29 cellular contexts compared by ENCODE assay signal in genomic region chr3:171346582-171346981, GRCh38.
A peak's percentile ranks its signal among the peaks of the same experiment; 100 is the strongest.
DNase-seq lines count a peak whose midpoint lies in the region; ATAC-seq, FAIRE-seq and TF ChIP-seq lines count a peak whose summit lies in the region.
"Had no signal": no experiment of that assay in that cellular context is flagged by ENCODE, and none has a peak within 500 bp of the region (broad histone marks: within the 10 kb centered on the region; RNA-seq: fewer than 3 reads in every experiment).

No MANE protein-coding gene starts in this region.

- H3K4me3 ChIP-seq in GM12878 (no peak overlapping the region; the same call in 1 of the 2 replicates), keratinocyte (ENCODE audit: control insufficient read depth in 2 of 3, extremely low read depth in 1 of 3, insufficient read depth in 2 of 3, low read depth in 1 of 3, low read length in 3 of 3) (no peak overlapping the region), small intestine (ENCODE audit: low read depth in 1 of 2, low read length in 2 of 2) (no peak overlapping the region), MM.1S (ENCODE audit: low read length) (no peak overlapping the region)
- H3K4me3 ChIP-seq: coronary artery, pancreas, skin epidermis, thoracic aorta, uterus had no signal

- peaks cover 0 to 12% of the 10 kb centered on the region in 2 experiments; a peak in 1 of 4 replicates for H3K36me3 ChIP-seq in GM12878 (ENCODE audit: control insufficient read depth in 2 of 2, insufficient read depth in 2 of 2, low read length in 1 of 2)
- H3K36me3 ChIP-seq in keratinocyte (ENCODE audit: control insufficient read depth in 2 of 2, extremely low read depth in 1 of 2, insufficient read depth in 2 of 2, low read length in 2 of 2), result no peaks in the 10 kb centered on the region
- H3K36me3 ChIP-seq in small intestine (ENCODE audit: control insufficient read depth in 2 of 2, insufficient read depth in 2 of 2, low read length in 2 of 2), result no peaks in the 10 kb centered on the region
- H3K36me3 ChIP-seq in MM.1S (replicated peaks; ENCODE audit: insufficient read depth, low read length), result no peaks in the 10 kb centered on the region
- H3K36me3 ChIP-seq: brain microvascular endothelial cell, pancreas, thoracic aorta, uterus had no signal

- H3K9me2 ChIP-seq in MM.1S (replicated peaks; ENCODE audit: insufficient read depth, low read length), result no peaks in the 10 kb centered on the region

- H3K27me3 ChIP-seq in GM12878 (replicated peaks in 1 of 2; ENCODE audit: control insufficient read depth in 2 of 2, insufficient read depth in 2 of 2, low read length in 1 of 2), result no peaks in the 10 kb centered on the region
- no peaks in the 10 kb centered on the region for H3K27me3 ChIP-seq in keratinocyte (ENCODE audit: control insufficient read depth, extremely low read depth, insufficient read depth, low read length)
- no peaks in the 10 kb centered on the region for H3K27me3 ChIP-seq in small intestine (ENCODE audit: control insufficient read depth in 2 of 2, insufficient read depth in 2 of 2, low read length in 2 of 2)
- H3K27me3 ChIP-seq in MM.1S (replicated peaks; ENCODE audit: insufficient read depth, low read length), result no peaks in the 10 kb centered on the region
- H3K27me3 ChIP-seq: brain microvascular endothelial cell, pancreas, uterus had no signal

- SMC1A ChIA-PET in GM12878 (lab: Charles Lee; ENCODE audit: uncharacterized antibody, unreplicated experiment), result interaction anchor here (1.0 to 7.5 kb wide), 28 partner anchors 7 to 220 kb away, joined by 3 to 89 read pairs (median 8); partner anchors contain the start of gene TNIK

- in situ Hi-C loops in GM12878 (cut with MboI), result no loop called here

- H3K9me3 ChIP-seq in GM12878 (replicated peaks; ENCODE audit: control insufficient read depth, insufficient read depth, low read length) (peaks cover 15% of the 10 kb centered on the region), keratinocyte (ENCODE audit: control insufficient read depth, low read depth, low read length) (no peaks in the 10 kb centered on the region), small intestine (ENCODE audit: control insufficient read depth, low read depth) (no peaks in the 10 kb centered on the region), MM.1S (replicated peaks; ENCODE audit: insufficient read depth, low read length) (no peaks in the 10 kb centered on the region)
- H3K9me3 ChIP-seq: pancreas, thoracic aorta, uterus had no signal

- CTCF ChIA-PET in activated CD4-positive, alpha-beta memory T cell treated with anti-CD3 and anti-CD28 coated beads for 36 hours (lab: Charles Lee), result interaction anchor here (0.6 kb wide), 1 partner anchor 183 kb away, joined by 7 read pairs; no protein-coding TSS in a partner anchor
- CTCF ChIA-PET in activated CD4-positive, alpha-beta memory T cell treated with anti-CD3 and anti-CD28 coated beads, Interleukin-2, amount 10 ng/mL, durations not matched to agents 7 days and 5 days (lab: Charles Lee), result no interaction called here
- CTCF ChIA-PET in GM12878 (lab: Yijun Ruan, JAX), result interaction anchor here (0.7 to 2.0 kb wide), 9 partner anchors 15 to 482 kb away, joined by 3 to 5 read pairs (median 4); no protein-coding TSS in a partner anchor

- peak overlapping the region; percentile 94 for H3K27ac ChIP-seq in GM12878 (ENCODE audit: control insufficient read depth, insufficient read depth)
- H3K27ac ChIP-seq in keratinocyte (ENCODE audit: control insufficient read depth, insufficient read depth, low read length), result no peak overlapping the region
- H3K27ac ChIP-seq in small intestine (ENCODE audit: low read depth in 1 of 2, low read length in 1 of 2), result peak overlapping the region in 1 of 2 donors; percentile 41
- no peak overlapping the region for H3K27ac ChIP-seq in MM.1S (ENCODE audit: low read length)
- H3K27ac ChIP-seq: brain microvascular endothelial cell, pancreas, skin epidermis, uterus had no signal

- TF ChIP-seq RAD21 in GM12878 (IDR thresholded peaks at IDR 0.05; ENCODE audit: insufficient read depth, low read depth, low read length), result no peak

- H4K20me1 ChIP-seq in GM12878 (ENCODE audit: control insufficient read depth, insufficient read depth) (no peaks in the 10 kb centered on the region), keratinocyte (ENCODE audit: control insufficient read depth, extremely low read depth, insufficient read depth, low read length) (no peaks in the 10 kb centered on the region), MM.1S (ENCODE audit: insufficient read depth, low read length) (no peaks in the 10 kb centered on the region)

- POLR2A ChIA-PET in activated CD4-positive, alpha-beta memory T cell treated with anti-CD3 and anti-CD28 coated beads for 36 hours (lab: Charles Lee), result interaction anchor here (1.6 kb wide), 1 partner anchor 15 kb away, joined by 3 read pairs; no protein-coding TSS in a partner anchor
- POLR2A ChIA-PET in activated CD4-positive, alpha-beta memory T cell treated with anti-CD3 and anti-CD28 coated beads, Interleukin-2, amount 10 ng/mL, durations not matched to agents 7 days and 5 days (lab: Charles Lee), result no interaction called here
- POLR2A ChIA-PET in GM12878 (lab: Charles Lee), result interaction anchor here (0.6 to 2.7 kb wide), 14 partner anchors 7 to 125 kb away, joined by 3 to 13 read pairs (median 6); partner anchors contain the start of gene TNIK

- H3K4me1 ChIP-seq in GM12878 (ENCODE audit: control insufficient read depth, insufficient read depth, low read length) (peaks cover 69% of the 10 kb centered on the region), keratinocyte (ENCODE audit: control insufficient read depth, extremely low read depth, insufficient read depth, low read length) (peaks cover 32% of the 10 kb centered on the region), small intestine (ENCODE audit: control insufficient read depth in 2 of 2, insufficient read depth in 1 of 2, low read depth in 1 of 2, low read length in 1 of 2) (peaks cover 5 to 20% of the 10 kb centered on the region in 2 donors), MM.1S (ENCODE audit: low read length) (no peaks in the 10 kb centered on the region)
- H3K4me1 ChIP-seq: pancreas, uterus had no signal

- TF ChIP-seq EP300 in GM12878 (IDR thresholded peaks at IDR 0.05; ENCODE audit: borderline replicate concordance in 1 of 2, control insufficient read depth in 1 of 2, low read depth in 2 of 2, low read length in 2 of 2), result no peak

- H3K79me2 ChIP-seq in GM12878 (ENCODE audit: control insufficient read depth, insufficient read depth, low read length) (peaks cover 96% of the 10 kb centered on the region), keratinocyte (ENCODE audit: control insufficient read depth, insufficient read depth, low read length) (no peaks in the 10 kb centered on the region), MM.1S (ENCODE audit: low read length) (no peaks in the 10 kb centered on the region)

- peaks cover 8% of the 10 kb centered on the region for H3K9me3 Mint-ChIP-seq in activated CD4-positive, alpha-beta memory T cell treated with anti-CD3 and anti-CD28 coated beads for 36 hours
- H3K9me3 Mint-ChIP-seq in activated CD4-positive, alpha-beta memory T cell treated with anti-CD3 and anti-CD28 coated beads, Interleukin-2, amount 10 ng/mL, durations not matched to agents 7 days and 5 days, result peaks cover 13% of the 10 kb centered on the region
- H3K9me3 Mint-ChIP-seq: HFFc6 had no signal

- no peaks in the 10 kb centered on the region for H3K27me3 Mint-ChIP-seq in activated CD4-positive, alpha-beta memory T cell treated with anti-CD3 and anti-CD28 coated beads for 36 hours
- H3K27me3 Mint-ChIP-seq in activated CD4-positive, alpha-beta memory T cell treated with anti-CD3 and anti-CD28 coated beads, Interleukin-2, amount 10 ng/mL, durations not matched to agents 7 days and 5 days, result no peaks in the 10 kb centered on the region
- H3K27me3 Mint-ChIP-seq: activated CD4-positive, alpha-beta T cell treated with anti-CD3 and anti-CD28 coated beads, Interleukin-2, amount 10 ng/mL, durations not matched to agents 24 days and 14 days; naive thymus-derived CD4-positive, alpha-beta T cell had no signal

- no peaks in the 10 kb centered on the region for H3F3A ChIP-seq in MM.1S (ENCODE audit: insufficient read depth, low read length)

- no peak for TF ChIP-seq POLR2A in GM12878 (IDR thresholded peaks at IDR 0.05; ENCODE audit: low read depth, low read length)

- dilution Hi-C loops in keratinocyte (cut with MboI; ENCODE audit: extremely low pct_ligation_motif_present, low sequenced_read_pairs), result no loop called here

- RAD21 ChIA-PET in GM12878 (lab: Charles Lee; ENCODE audit: unreplicated experiment), result interaction anchor here (0.6 to 7.2 kb wide), 30 partner anchors 11 to 488 kb away, joined by 3 to 97 read pairs (median 7); no protein-coding TSS in a partner anchor

- intact Hi-C loops in activated CD4-positive, alpha-beta memory T cell treated with anti-CD3 and anti-CD28 coated beads for 36 hours (cut with micrococcal nuclease), result loop anchor here (2.0 to 5.0 kb wide), 2 partner anchors 79 to 114 kb away; partner anchors contain the start of gene TNIK
- intact Hi-C loops in GM12878 (cut with micrococcal nuclease; ENCODE audit: unreplicated experiment), result loop anchor here (2.0 to 10.0 kb wide), 4 partner anchors 62 to 218 kb away; no protein-coding TSS in a partner anchor

- no TSS peak for BruUV-seq in GM12878 (replicated peaks; lab: Mats Ljungman, UMichigan)

- ATAC-seq in GM12878, result no peak
- no peak for ATAC-seq in GM18873 (IDR thresholded peaks at IDR 0.05; ENCODE audit: low FRiP score, unreplicated experiment)

- peaks cover 60% of the 10 kb centered on the region for H3K4me1 Mint-ChIP-seq in activated CD4-positive, alpha-beta memory T cell treated with anti-CD3 and anti-CD28 coated beads for 36 hours (ENCODE audit: low read depth)
- H3K4me1 Mint-ChIP-seq in activated CD4-positive, alpha-beta memory T cell treated with anti-CD3 and anti-CD28 coated beads, Interleukin-2, amount 10 ng/mL, durations not matched to agents 7 days and 5 days, result peaks cover 15% of the 10 kb centered on the region

- H3K27ac Mint-ChIP-seq in activated CD4-positive, alpha-beta memory T cell treated with anti-CD3 and anti-CD28 coated beads for 36 hours, result peak overlapping the region; percentile 19
- H3K27ac Mint-ChIP-seq in activated CD4-positive, alpha-beta memory T cell treated with anti-CD3 and anti-CD28 coated beads, Interleukin-2, amount 10 ng/mL, durations not matched to agents 7 days and 5 days, result no peak overlapping the region
- H3K27ac Mint-ChIP-seq: activated CD4-positive, alpha-beta T cell treated with anti-CD3 and anti-CD28 coated beads, Interleukin-2, amount 10 ng/mL, durations not matched to agents 24 days and 14 days; endodermal cell had no signal

- H3K9me1 ChIP-seq in keratinocyte (ENCODE audit: control insufficient read depth, extremely low read depth, insufficient read depth, low read length), result no peaks in the 10 kb centered on the region

- no peak for DNase-seq in activated CD4-positive, alpha-beta memory T cell treated with anti-CD3 and anti-CD28 coated beads for 36 hours
- DNase-seq in activated CD4-positive, alpha-beta memory T cell treated with anti-CD3 and anti-CD28 coated beads, Interleukin-2, amount 10 ng/mL, durations not matched to agents 7 days and 5 days, result no peak
- DNase-seq in GM12878 (ENCODE audit: low read depth, low spot score) (no peak), keratinocyte (ENCODE audit: low read depth, low spot score) (no peak), small intestine (peak; percentile 21), MM.1S (no peak)
- no peak for DNase-seq in activated CD8-positive, alpha-beta memory T cell treated with anti-CD3 and anti-CD28 coated beads, Interleukin-2, amount 50 U/mL, for 4 hours
- DNase-seq: 8988T; activated CD4-positive, alpha-beta T cell treated with anti-CD3 and anti-CD28 coated beads, Interleukin-2, amount 10 ng/mL, durations not matched to agents 24 days and 14 days; activated naive CD4-positive, alpha-beta T cell; endodermal cell; HFFc6; islet precursor cell; midbrain; naive thymus-derived CD4-positive, alpha-beta T cell; NCI-H1092 treated with DMSO at 0.1 percent for 48 hours; NCI-H187; NCI-H2171 treated with DMSO at 0.1 percent for 48 hours; NCI-H510A; stimulated activated naive CD4-positive, alpha-beta T cell treated with Interleukin-2 at 50 U/mL for 16 hours; uterus had no signal

- FAIRE-seq in GM12878 (lab: Jason Lieb, UNC) (no peak), keratinocyte (lab: Jason Lieb, UNC) (peak; percentile 20), small intestine (lab: Jason Lieb, UNC) (no peak)
- FAIRE-seq: G401.6, H1, pancreas had no signal

- H2AFZ ChIP-seq in GM12878 (ENCODE audit: control insufficient read depth, low read depth, low read length), result no peak overlapping the region
- no peak overlapping the region for H2AFZ ChIP-seq in keratinocyte (ENCODE audit: control insufficient read depth, low read length)
- H2AFZ ChIP-seq in MM.1S (ENCODE audit: low read length), result no peak overlapping the region

- TF ChIP-seq CTCF in GM12878 (IDR thresholded peaks at IDR 0.05 in 2 of 3, conservative IDR thresholded peaks at IDR 0.05 in 1 of 3; ENCODE audit: control insufficient read depth in 2 of 3, extremely low read depth in 1 of 3, insufficient read depth in 1 of 3, low read depth in 3 of 3, low read length in 3 of 3) (no peak), keratinocyte (optimal IDR thresholded peaks at IDR 0.05 in 1 of 3, IDR thresholded peaks at IDR 0.05 in 1 of 3, conservative IDR thresholded peaks at IDR 0.05 in 1 of 3; ENCODE audit: extremely low read depth in 1 of 3, insufficient read depth in 2 of 3, low read length in 3 of 3) (no peak), MM.1S (IDR thresholded peaks at IDR 0.05; ENCODE audit: low read length) (no peak)

- WGBS in GM12878 (ENCODE audit: insufficient coverage, insufficient replicate concordance, low lambda C conversion rate, missing lambda C conversion rate), result 100% methylated on average over 2 of the region's 2 CpGs
- 70 to 84% (median 70%) methylated on average over 2 of the region's 2 CpGs for WGBS in small intestine, 3 donors

- no peak overlapping the region for H3K4me3 Mint-ChIP-seq in activated CD4-positive, alpha-beta memory T cell treated with anti-CD3 and anti-CD28 coated beads for 36 hours
- H3K4me3 Mint-ChIP-seq in activated CD4-positive, alpha-beta memory T cell treated with anti-CD3 and anti-CD28 coated beads, Interleukin-2, amount 10 ng/mL, durations not matched to agents 7 days and 5 days, result no peak overlapping the region
- H3K4me3 Mint-ChIP-seq: activated CD4-positive, alpha-beta T cell treated with anti-CD3 and anti-CD28 coated beads, Interleukin-2, amount 10 ng/mL, durations not matched to agents 24 days and 14 days; endodermal cell had no signal

- H3K4me2 ChIP-seq in GM12878 (ENCODE audit: control insufficient read depth, insufficient read depth) (peak overlapping the region; percentile 48), keratinocyte (ENCODE audit: control insufficient read depth, extremely low read depth, insufficient read depth, low read depth, low read length) (no peak overlapping the region), MM.1S (ENCODE audit: low read depth, low read length) (no peak overlapping the region)

- H3K36me3 Mint-ChIP-seq in activated CD4-positive, alpha-beta memory T cell treated with anti-CD3 and anti-CD28 coated beads for 36 hours, result peaks cover 31% of the 10 kb centered on the region
- peaks cover 38% of the 10 kb centered on the region for H3K36me3 Mint-ChIP-seq in activated CD4-positive, alpha-beta memory T cell treated with anti-CD3 and anti-CD28 coated beads, Interleukin-2, amount 10 ng/mL, durations not matched to agents 7 days and 5 days (ENCODE audit: low read depth)

- H3K9ac ChIP-seq in GM12878 (ENCODE audit: control insufficient read depth, insufficient read depth, low read length) (no peak overlapping the region), keratinocyte (ENCODE audit: control insufficient read depth, extremely low read depth, insufficient read depth, low read length) (no peak overlapping the region), MM.1S (ENCODE audit: low read length) (no peak overlapping the region)
